9 cellular contexts compared by ENCODE assay signal in genomic region chr2:237669628-237670351, GRCh38. TPM values are rescaled to one million over a fixed set of nuclear protein-coding genes. Genes with fewer than 3 reads are reported as not detected.
DNase-seq lines count a peak whose midpoint lies in the region; ATAC-seq and TF ChIP-seq lines count a peak whose summit lies in the region.
"Had no signal": no experiment of that assay in that cellular context is flagged by ENCODE, and none has a peak within 500 bp of the region (broad histone marks: within the 10 kb centered on the region; RNA-seq: fewer than 3 reads in every experiment).

No MANE protein-coding gene starts in this region.

- no peaks in the 10 kb centered on the region for H3K36me3 Mint-ChIP-seq in CD4-positive, alpha-beta T cell (ENCODE audit: low read depth)
- H3K36me3 Mint-ChIP-seq in immature natural killer cell: no peaks in the 10 kb centered on the region

- H3K27ac ChIP-seq in SJCRH30 (peak overlapping the region; percentile 94), left ventricle myocardium inferior (replicated peaks) (peak overlapping the region; percentile 85), subcutaneous abdominal adipose tissue (ENCODE audit: low read depth, low read length) (peak overlapping the region; percentile 44)
- no peak overlapping the region for H3K27ac ChIP-seq in CD4-positive, alpha-beta T cell (ENCODE audit: low read depth, low read length)

- no peaks in the 10 kb centered on the region; the same call in 1 of the 2 replicates for H3K36me3 ChIP-seq in SJCRH30
- H3K36me3 ChIP-seq in left ventricle myocardium inferior: no peaks in the 10 kb centered on the region
- H3K36me3 ChIP-seq in subcutaneous abdominal adipose tissue (ENCODE audit: control insufficient read depth in 5 of 5, insufficient read depth in 5 of 5, low read length in 5 of 5): no peaks in the 10 kb centered on the region

- POLR2A ChIA-PET in CD4-positive, alpha-beta T cell (lab: Charles Lee): interaction anchor here (7.6 kb wide), 1 partner anchor 23 kb away, joined by 235 read pairs; no protein-coding TSS in a partner anchor

- CTCF ChIA-PET in CD4-positive, alpha-beta T cell (lab: Charles Lee): interaction anchor here (0.8 to 8.7 kb wide), 3 partner anchors 18 to 88 kb away, joined by 3 to 101 read pairs (median 3); no protein-coding TSS in a partner anchor

- intact Hi-C loops in left ventricle myocardium inferior (cut with micrococcal nuclease): no loop called here
- intact Hi-C loops in CD4-positive, alpha-beta T cell (cut with DNase I, micrococcal nuclease): loop anchor here (5.0 to 10.0 kb wide), 5 partner anchors 38 to 235 kb away; no protein-coding TSS in a partner anchor

- TF ChIP-seq CTCF in left ventricle myocardium inferior (IDR thresholded peaks at IDR 0.05; ENCODE audit: borderline replicate concordance): no peak
- no peak for TF ChIP-seq CTCF in CD4-positive, alpha-beta T cell (IDR thresholded peaks at IDR 0.05)

- H3K9me3 ChIP-seq in SJCRH30 (replicated peaks): no peaks in the 10 kb centered on the region
- no peaks in the 10 kb centered on the region for H3K9me3 ChIP-seq in left ventricle myocardium inferior (replicated peaks)
- H3K9me3 ChIP-seq in subcutaneous abdominal adipose tissue (ENCODE audit: control insufficient read depth in 5 of 5, low read length in 5 of 5): no peaks in the 10 kb centered on the region
- no peaks in the 10 kb centered on the region for H3K9me3 ChIP-seq in CD4-positive, alpha-beta T cell (ENCODE audit: control insufficient read depth, low read length)

- no peak overlapping the region for H3K27ac Mint-ChIP-seq in CD4-positive, alpha-beta T cell
- H3K27ac Mint-ChIP-seq in immature natural killer cell: peak overlapping the region in 3 of 6 donors; percentile 4 to 48 (median 21)

- DNase-seq in SJCRH30 (peak; percentile 98 to 99), left ventricle myocardium inferior (peak; percentile 72), immature natural killer cell (no peak)
- DNase-seq in effector CD8-positive, alpha-beta T cell (lab: John Stamatoyannopoulos, UW): no peak
- DNase-seq in CD4-positive, alpha-beta T cell: no peak

- peak; percentile 42 for ATAC-seq in GM18870 (IDR thresholded peaks at IDR 0.05; ENCODE audit: unreplicated experiment)
- ATAC-seq in HG03432 (IDR thresholded peaks at IDR 0.05; ENCODE audit: unreplicated experiment): peak; percentile 42
- no peak for ATAC-seq in CD4-positive, alpha-beta T cell (ENCODE audit: poor library complexity)

- H3K9ac ChIP-seq in subcutaneous abdominal adipose tissue (ENCODE audit: low read length in 5 of 5): no peak overlapping the region

- H3K27me3 ChIP-seq in SJCRH30 (no peaks in the 10 kb centered on the region), left ventricle myocardium inferior (ENCODE audit: low read depth) (no peaks in the 10 kb centered on the region), subcutaneous abdominal adipose tissue (ENCODE audit: control insufficient read depth in 5 of 5, insufficient read depth in 4 of 5, low read length in 5 of 5) (peaks cover 0 to 15% (median 5%) of the 10 kb centered on the region in 5 donors)
- no peaks in the 10 kb centered on the region for H3K27me3 ChIP-seq in CD4-positive, alpha-beta T cell (ENCODE audit: control insufficient read depth, insufficient read depth, low read length)

- peaks cover 20% of the 10 kb centered on the region for H3K4me1 Mint-ChIP-seq in CD4-positive, alpha-beta T cell (ENCODE audit: low read depth)
- H3K4me1 Mint-ChIP-seq in immature natural killer cell: peaks cover 23 to 27% of the 10 kb centered on the region in 2 donors

- no peaks in the 10 kb centered on the region for H3K9me3 Mint-ChIP-seq in CD4-positive, alpha-beta T cell
- H3K9me3 Mint-ChIP-seq in immature natural killer cell: no peaks in the 10 kb centered on the region
- H3K9me3 Mint-ChIP-seq: neural crest cell had no signal

- no peak overlapping the region for H3K4me3 Mint-ChIP-seq in CD4-positive, alpha-beta T cell
- H3K4me3 Mint-ChIP-seq in immature natural killer cell: no peak overlapping the region
- H3K4me3 Mint-ChIP-seq: neural crest cell had no signal

- peaks cover 8% of the 10 kb centered on the region for H3K27me3 Mint-ChIP-seq in CD4-positive, alpha-beta T cell
- H3K27me3 Mint-ChIP-seq in immature natural killer cell (ENCODE audit: low read depth in 3 of 3): peaks cover 15 to 20% (median 18%) of the 10 kb centered on the region in 3 donors

- H3K4me3 ChIP-seq in SJCRH30 (no peak overlapping the region), left ventricle myocardium inferior (peak overlapping the region; percentile 12), subcutaneous abdominal adipose tissue (ENCODE audit: low read depth in 1 of 5, low read length in 5 of 5) (peak overlapping the region in 1 of 5 donors; percentile 17)

- H3K4me1 ChIP-seq in SJCRH30 (peaks cover 54% of the 10 kb centered on the region), left ventricle myocardium inferior (peaks cover 61% of the 10 kb centered on the region), subcutaneous abdominal adipose tissue (ENCODE audit: control insufficient read depth in 5 of 5, insufficient read depth in 5 of 5, low read length in 5 of 5) (peaks cover 16 to 41% (median 31%) of the 10 kb centered on the region in 5 donors)

RNA-seq across cellular contexts. Expression of gene LRRFIP1, which starts 42.4 kb away (rescaled TPM):
- 53.3 and 61.5 TPM in 2 replicates for total RNA-seq in SJCRH30 (2014; rRNA removed; shearing (Covaris generic))
- 97.1 TPM for total RNA-seq in left ventricle myocardium inferior
- total RNA-seq in CD4-positive, alpha-beta T cell: 100 to 1,000 TPM; 157 to 161 TPM
- polyA plus RNA-seq in immature natural killer cell: 100 to 1,000 TPM in 1 of 3 donors, 10 to 100 TPM in 2; 62.5 to 137 (median 80.0) TPM

Comparison
In these comparisons a context has a peak if more than half of its experiments do, and no peak if none do; other contexts are left out.
1. DNase-seq: peak in SJCRH30 (2 of 2) and left ventricle myocardium inferior (single experiment); none in effector CD8-positive, alpha-beta T cell (single experiment), CD4-positive, alpha-beta T cell (0 of 10) and immature natural killer cell (0 of 3).